Comparison of ENCODE assay signal across 18 cellular contexts in the genomic region with DNA sequence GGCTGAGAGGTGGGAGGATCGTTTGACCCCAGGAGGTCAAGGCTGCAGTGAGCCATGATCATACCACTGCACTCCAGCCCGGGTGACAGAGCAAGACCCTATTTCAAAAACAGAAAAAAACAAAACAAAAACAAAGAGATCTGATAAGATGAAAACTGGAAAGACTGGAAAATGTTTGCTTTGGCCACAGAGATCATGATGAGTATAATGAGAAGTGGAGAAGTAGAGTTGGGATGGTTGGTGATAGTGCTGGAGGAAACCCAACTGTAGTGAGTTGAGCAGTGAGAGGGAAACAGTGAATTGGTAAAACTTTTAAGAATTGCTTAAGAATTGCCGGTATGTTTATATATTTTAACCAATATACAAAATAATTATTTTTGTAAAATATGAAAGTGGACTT.
DNase-seq lines count a peak whose midpoint lies in the region; ATAC-seq and TF ChIP-seq lines count a peak whose summit lies in the region.
"Had no signal": no experiment of that assay in that cellular context is flagged by ENCODE, and none has a peak within 500 bp of the region (broad histone marks: within the 10 kb centered on the region; RNA-seq: fewer than 3 reads in every experiment).

No MANE protein-coding gene starts in this region.

- no peaks in the 10 kb centered on the region for H3K27me3 Mint-ChIP-seq in effector memory CD8-positive, alpha-beta T cell
- H3K27me3 Mint-ChIP-seq: CD8-positive, alpha-beta memory T cell had no signal

- H3K36me3 Mint-ChIP-seq in effector memory CD8-positive, alpha-beta T cell (ENCODE audit: insufficient read depth): peaks cover 57% of the 10 kb centered on the region

- H3K27ac ChIP-seq in 22Rv1 (peak overlapping the region; percentile 73), C4-2B (peak overlapping the region; percentile 40)
- H3K27ac ChIP-seq: A549, HL-60 had no signal

- DNase-seq in LNCaP clone FGC (ENCODE audit: low read depth) (peak; percentile 52), NCI-H774 (lab: John Stamatoyannopoulos, UW) (no peak)
- DNase-seq in effector memory CD8-positive, alpha-beta T cell: no peak
- DNase-seq in stimulated activated CD4-positive, alpha-beta T cell treated with anti-CD3 and anti-CD28 coated beads, Interleukin-4, amount 100 ng/mL, for 4 hours: no peak
- DNase-seq: AML-193; CD8-positive, alpha-beta memory T cell; COR-L47; DMS79 treated with DMSO at 0.1 percent for 48 hours; GF-D8; GOT3; H7; HFFc6 had no signal

- no peak for TF ChIP-seq CTCF in 22Rv1 (IDR thresholded peaks at IDR 0.05)
- TF ChIP-seq CTCF in C4-2B (conservative IDR thresholded peaks at IDR 0.05): no peak
- TF ChIP-seq CTCF in LNCaP clone FGC (IDR thresholded peaks at IDR 0.05; ENCODE audit: control insufficient read depth, extremely low read depth, insufficient read depth): no peak

- peak overlapping the region; percentile 0 to 57 for H3K27ac Mint-ChIP-seq in effector memory CD8-positive, alpha-beta T cell
- H3K27ac Mint-ChIP-seq: HFFc6 had no signal

- peaks cover 0 to 2% of the 10 kb centered on the region in 2 donors for H3K9me3 Mint-ChIP-seq in effector memory CD8-positive, alpha-beta T cell
- H3K9me3 Mint-ChIP-seq: CD8-positive, alpha-beta memory T cell; HFFc6 had no signal

- H3K4me3 Mint-ChIP-seq in effector memory CD8-positive, alpha-beta T cell: no peak overlapping the region
- H3K4me3 Mint-ChIP-seq: CD8-positive, alpha-beta memory T cell; HFFc6 had no signal

- H3K4me3 ChIP-seq in LNCaP clone FGC (ENCODE audit: low read depth, low read length): no peak overlapping the region
- H3K4me3 ChIP-seq: A549 had no signal

- ATAC-seq in effector memory CD8-positive, alpha-beta T cell (replicated peaks): no peak
- ATAC-seq in GM18870 (IDR thresholded peaks at IDR 0.05; ENCODE audit: unreplicated experiment): no peak
- ATAC-seq: A549, HCT116 had no signal

- H3K4me1 Mint-ChIP-seq in effector memory CD8-positive, alpha-beta T cell (ENCODE audit: low read depth in 2 of 2): no peaks in the 10 kb centered on the region
- H3K4me1 Mint-ChIP-seq: CD8-positive, alpha-beta memory T cell had no signal
